Comparison of ENCODE assay signal across 8 cellular contexts in the genomic region with DNA sequence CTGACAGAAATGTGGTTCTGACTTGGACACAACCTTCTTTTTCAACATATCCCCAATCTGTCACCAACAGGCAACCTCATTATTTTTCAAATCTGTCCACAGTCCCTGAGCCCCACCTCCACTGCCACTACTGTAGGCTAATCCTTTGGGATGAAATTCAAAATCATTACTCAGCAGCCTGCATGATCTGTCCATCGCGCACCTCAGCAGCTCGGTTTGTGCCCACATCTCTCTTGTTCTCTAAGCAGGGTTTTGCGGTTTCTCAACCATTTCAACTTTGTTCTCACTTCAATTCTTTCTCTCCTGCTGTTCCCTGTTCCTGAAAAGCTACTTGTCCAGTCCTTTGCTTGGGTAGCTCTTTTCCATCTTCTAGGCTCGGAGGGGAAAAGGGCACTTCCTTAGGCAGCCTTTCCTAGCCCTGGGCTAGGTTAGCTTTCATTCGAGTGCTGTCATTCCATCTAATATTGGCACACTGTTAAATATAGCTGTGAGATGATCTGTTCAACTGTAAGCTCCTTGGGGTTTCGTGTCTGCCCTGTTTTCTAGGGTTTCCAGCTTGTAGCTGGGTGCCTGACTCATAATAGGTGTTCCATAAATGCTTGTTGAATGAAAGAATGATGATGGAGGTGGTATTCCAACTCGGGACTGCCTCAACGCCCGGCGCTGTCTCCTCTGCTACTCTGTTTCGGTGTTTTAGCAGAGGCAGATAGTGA. TPM values are rescaled to one million over a fixed set of nuclear protein-coding genes. Genes with fewer than 3 reads are reported as not detected.
DNase-seq lines count a peak whose midpoint lies in the region; ATAC-seq, FAIRE-seq and TF ChIP-seq lines count a peak whose summit lies in the region.

No MANE protein-coding gene starts in this region.

- no peaks in the 10 kb centered on the region for H3K79me2 ChIP-seq in OCI-LY1 (ENCODE audit: insufficient read depth, low read length)

- H3K27ac ChIP-seq in OCI-LY1 (ENCODE audit: low read depth, low read length, poor library complexity, severe bottlenecking) (peak overlapping the region; percentile 28), endodermal cell (ENCODE audit: low read depth, low read length) (no peak overlapping the region)

- H3K36me3 ChIP-seq in OCI-LY1 (ENCODE audit: insufficient read depth, low read length) (peaks cover 53% of the 10 kb centered on the region), endodermal cell (ENCODE audit: control insufficient read depth, insufficient read depth, low read length) (peaks cover 28% of the 10 kb centered on the region)

- peak overlapping the region; percentile 99 for H3K4me2 ChIP-seq in OCI-LY1 (ENCODE audit: low read length)

- H3K27ac Mint-ChIP-seq in endodermal cell (no peak overlapping the region), neural crest cell (ENCODE audit: unreplicated experiment) (no peak overlapping the region)

- H3K4me1 ChIP-seq in OCI-LY1 (ENCODE audit: insufficient read depth, low read length, severe bottlenecking) (peaks cover 21% of the 10 kb centered on the region), endodermal cell (ENCODE audit: control insufficient read depth, insufficient read depth, low read length) (no peaks in the 10 kb centered on the region)

- no peak for ATAC-seq in HG03469 (IDR thresholded peaks at IDR 0.05; ENCODE audit: unreplicated experiment)

- DNase-seq in GM18507 (ENCODE audit: extremely low spot score, insufficient read length, low read depth) = no peak
- no peak for DNase-seq in endodermal cell
- no peak for DNase-seq in neural crest cell (ENCODE audit: low read depth, low spot score)
- no peak for DNase-seq in stimulated activated CD4-positive, alpha-beta T cell treated with anti-CD3 and anti-CD28 coated beads, Interleukin-4, amount 100 ng/mL, for 1 hour
- no peak for DNase-seq in EL
- DNase-seq in stimulated activated naive CD4-positive, alpha-beta T cell (lab: John Stamatoyannopoulos, UW) = no peak

- H2AFZ ChIP-seq in OCI-LY1 (ENCODE audit: low read length) = no peak overlapping the region

- H3K4me3 Mint-ChIP-seq in endodermal cell (peak overlapping the region; percentile 87), neural crest cell (peak overlapping the region; percentile 16)

- peaks cover 4% of the 10 kb centered on the region for H3K4me1 Mint-ChIP-seq in endodermal cell
- peaks cover 20% of the 10 kb centered on the region for H3K4me1 Mint-ChIP-seq in neural crest cell

- H3K4me3 ChIP-seq in OCI-LY1 (ENCODE audit: low read depth, low read length, poor library complexity, severe bottlenecking) = peak overlapping the region; percentile 77
- H3K4me3 ChIP-seq in endodermal cell (ENCODE audit: low read length) = no peak overlapping the region

- H3K9ac ChIP-seq in OCI-LY1 (ENCODE audit: low read length) = peak overlapping the region; percentile 55
- H3K9ac ChIP-seq in endodermal cell (ENCODE audit: extremely low read depth, low read length, poor library complexity, severe bottlenecking) = no peak overlapping the region

- H3K36me3 Mint-ChIP-seq in endodermal cell (ENCODE audit: low read depth) = peaks cover 37% of the 10 kb centered on the region
- peaks cover 26% of the 10 kb centered on the region for H3K36me3 Mint-ChIP-seq in neural crest cell (ENCODE audit: low read depth)

- peak; percentile 12 for FAIRE-seq in GM18507 (lab: Jason Lieb, UNC)

- H3K27me3 ChIP-seq in OCI-LY1 (ENCODE audit: insufficient read depth, low read length) = no peaks in the 10 kb centered on the region
- no peaks in the 10 kb centered on the region for H3K27me3 ChIP-seq in endodermal cell (ENCODE audit: control insufficient read depth, insufficient read depth, low read length, poor library complexity, severe bottlenecking)

- H3K9me3 ChIP-seq in OCI-LY1 (ENCODE audit: low read length) (no peaks in the 10 kb centered on the region; the same call in 1 of the 2 replicates), endodermal cell (ENCODE audit: control insufficient read depth, low read length) (peaks cover 8% of the 10 kb centered on the region)

- no peaks in the 10 kb centered on the region for H3F3A ChIP-seq in OCI-LY1 (ENCODE audit: insufficient read depth, low read length)

- no peaks in the 10 kb centered on the region for H4K20me1 ChIP-seq in OCI-LY1 (ENCODE audit: insufficient read depth, low read length)

- no peaks in the 10 kb centered on the region for H3K9me2 ChIP-seq in OCI-LY1 (ENCODE audit: low read depth, low read length)

- TF ChIP-seq CTCF in OCI-LY1 (IDR thresholded peaks at IDR 0.05; ENCODE audit: low read length) (no peak), endodermal cell (conservative IDR thresholded peaks at IDR 0.05) (no peak), neural crest cell (conservative IDR thresholded peaks at IDR 0.05) (no peak)

- WGBS in endodermal cell (ENCODE audit: insufficient coverage in 1 of 2, insufficient read length in 1 of 2), 2 experiments = 57 to 78% methylated on average over 7 to 12 of the region's 12 CpGs

- H3K9me3 Mint-ChIP-seq in endodermal cell = peaks cover 11% of the 10 kb centered on the region
- H3K9me3 Mint-ChIP-seq in neural crest cell = peaks cover 13% of the 10 kb centered on the region

- H3K27me3 Mint-ChIP-seq in endodermal cell (ENCODE audit: insufficient read depth) (peaks cover 5% of the 10 kb centered on the region), neural crest cell (ENCODE audit: low read depth) (no peaks in the 10 kb centered on the region)

RNA-seq across cellular contexts. Expression of a gene that starts 0.7 kb away (rescaled TPM):
- total RNA-seq in endodermal cell (1 to 10 TPM; 4.3 to 7.4 TPM), neural crest cell (3.0 and 4.8 TPM in 2 replicates)
- polyA plus RNA-seq in endodermal cell (2013, experiment 1 of 2) = 2.0 TPM
- 2.6 TPM for polyA plus RNA-seq in endodermal cell (2013, experiment 2 of 2)

RNA-seq across cellular contexts. Expression of a gene that starts 12.6 kb away (rescaled TPM):
- 10 to 100 TPM; 43.3 to 56.2 TPM for total RNA-seq in endodermal cell
- polyA plus RNA-seq in endodermal cell (2013, experiment 1 of 2) = 44.2 TPM
- polyA plus RNA-seq in endodermal cell (2013, experiment 2 of 2) = 41.2 TPM
- total RNA-seq in neural crest cell = 46.8 and 51.0 TPM in 2 replicates
